In genomic region chr7:36388423-36388822, GRCh38 we compare ENCODE assay signal across 10 cellular contexts. TPM values are rescaled to one million over a fixed set of nuclear protein-coding genes. Genes with fewer than 3 reads are reported as not detected.
DNase-seq lines count a peak whose midpoint lies in the region; FAIRE-seq and TF ChIP-seq lines count a peak whose summit lies in the region.
"Had no signal": no experiment of that assay in that cellular context is flagged by ENCODE, and none has a peak within 500 bp of the region (broad histone marks: within the 10 kb centered on the region; RNA-seq: fewer than 3 reads in every experiment).

No MANE protein-coding gene starts in this region.

- DNase-seq in Caki2 (ENCODE audit: low read depth) (peak; percentile 36), PC-9 (peak in 1 of 2 experiments; percentile 15), epithelial cell of prostate (ENCODE audit: low read depth, low spot score) (peak; percentile 45), prostate gland (ENCODE audit: low spot score) (no peak), kidney (no peak), GM20000 (ENCODE audit: low spot score) (no peak), DMS 273 (lab: John Stamatoyannopoulos, UW; ENCODE audit: unreplicated experiment) (no peak), GM10266 (ENCODE audit: extremely low spot score) (no peak)
- DNase-seq: foreskin melanocyte had no signal

- peaks cover 3% of the 10 kb centered on the region; the same call in 1 of the 2 replicates for H4K20me1 ChIP-seq in PC-9 (ENCODE audit: insufficient read depth)

- H3K9ac ChIP-seq in kidney (ENCODE audit: low read length in 2 of 2), result no peak overlapping the region

- peaks cover 37% of the 10 kb centered on the region for H3K79me2 ChIP-seq in PC-9 (ENCODE audit: low read depth)

- H3K4me1 ChIP-seq in PC-9 (replicated peaks; ENCODE audit: insufficient read depth), result peaks cover 59% of the 10 kb centered on the region
- no peaks in the 10 kb centered on the region for H3K4me1 ChIP-seq in prostate gland (replicated peaks)
- peaks cover 8% of the 10 kb centered on the region in 2 donors for H3K4me1 ChIP-seq in kidney (ENCODE audit: control insufficient read depth in 1 of 2, insufficient read depth in 1 of 2, low read depth in 1 of 2, low read length in 2 of 2)

- no peaks in the 10 kb centered on the region for H3K36me3 ChIP-seq in PC-9 (ENCODE audit: low read depth)
- H3K36me3 ChIP-seq in prostate gland, result no peaks in the 10 kb centered on the region
- H3K36me3 ChIP-seq in kidney (ENCODE audit: control insufficient read depth in 1 of 2, insufficient read depth in 2 of 2, low read length in 2 of 2), result no peaks in the 10 kb centered on the region

- H3K9me2 ChIP-seq in PC-9 (ENCODE audit: insufficient read depth), result no peaks in the 10 kb centered on the region

- no peak for TF ChIP-seq POLR2A in prostate gland (IDR thresholded peaks at IDR 0.05)

- no peak overlapping the region for H3K4me3 ChIP-seq in PC-9
- no peak overlapping the region for H3K4me3 ChIP-seq in prostate gland
- H3K4me3 ChIP-seq in kidney (ENCODE audit: low read length in 2 of 2), result no peak overlapping the region

- no peaks in the 10 kb centered on the region for H3K9me3 ChIP-seq in PC-9 (ENCODE audit: insufficient read depth, low read depth)
- H3K9me3 ChIP-seq in prostate gland, result no peaks in the 10 kb centered on the region
- H3K9me3 ChIP-seq in kidney (ENCODE audit: control insufficient read depth in 1 of 2, low read length in 2 of 2), result no peaks in the 10 kb centered on the region

- POLR2A ChIA-PET in PC-9 (lab: Charles Lee; ENCODE audit: unreplicated experiment), result interaction anchor here (0.7 kb wide), 1 partner anchor 586 kb away, joined by 3 read pairs; no protein-coding TSS in a partner anchor

- WGBS in prostate gland, result 7% methylated on average over 4 of the region's 4 CpGs

- no peak for FAIRE-seq in kidney (lab: Jason Lieb, UNC)
- FAIRE-seq: TTC549 had no signal

- no TSS peak for BruUV-seq in PC-9 (replicated peaks; lab: Mats Ljungman, UMichigan)

- intact Hi-C loops in PC-9 (cut with micrococcal nuclease; ENCODE audit: unreplicated experiment), result no loop called here
- intact Hi-C loops in prostate gland (cut with DNase I), result loop anchor here (2.0 kb wide), 1 partner anchor 22 kb away; a partner anchor contains a TSS
- intact Hi-C loops in kidney (cut with DNase I), result no loop called here

- H3K27ac ChIP-seq in PC-9 (peak overlapping the region; percentile 79), epithelial cell of prostate (peak overlapping the region; percentile 74), prostate gland (peak overlapping the region; percentile 69 to 75), kidney (ENCODE audit: low read depth in 2 of 2, low read length in 2 of 2) (peak overlapping the region in 1 of 2 donors; percentile 57)

- H3K4me2 ChIP-seq in PC-9, result no peak overlapping the region; the same call in 1 of the 2 replicates

- peaks cover 44% of the 10 kb centered on the region for H3F3A ChIP-seq in PC-9 (ENCODE audit: insufficient read depth, low read depth)

- CTCF ChIA-PET in PC-9 (lab: Charles Lee), result no interaction called here

- H3K27me3 ChIP-seq in PC-9 (ENCODE audit: insufficient read depth, low read depth) (no peaks in the 10 kb centered on the region), prostate gland (replicated peaks; ENCODE audit: insufficient read depth) (no peaks in the 10 kb centered on the region)

- H2AFZ ChIP-seq in PC-9, result 0 out of 2 replicates have a peak overlapping the region, but pooled peaks have one; percentile 30

- no peak for TF ChIP-seq CTCF in PC-9 (conservative IDR thresholded peaks at IDR 0.05)
- TF ChIP-seq CTCF in prostate gland (IDR thresholded peaks at IDR 0.05), result no peak
- no peak for TF ChIP-seq CTCF in kidney (IDR thresholded peaks at IDR 0.05; ENCODE audit: borderline replicate concordance, extremely low read depth, insufficient read depth)
- TF ChIP-seq CTCF in GM20000 (IDR thresholded peaks at IDR 0.05; ENCODE audit: extremely low read depth, missing control alignments), result no peak
- no peak for TF ChIP-seq CTCF in GM10266 (IDR thresholded peaks at IDR 0.05; ENCODE audit: control insufficient read depth, insufficient read depth, low read depth, missing control alignments)

- in situ Hi-C loops in Caki2 (cut with HindIII; ENCODE audit: low pct_unique_long_range_greater_than_20kb, low sequenced_read_pairs), result no loop called here

RNA-seq across cellular contexts. Expression of gene ANLN, which starts 1.2 kb away (rescaled TPM):
- 109 and 111 TPM in 2 replicates for total RNA-seq in Caki2 (2014; rRNA removed; shearing (Covaris generic); ENCODE audit: low replicate concordance)
- total RNA-seq in PC-9 (2021) (239 and 262 TPM in 2 replicates), prostate gland (10 to 100 TPM in 1 of 2 donors, 1 to 10 TPM in 1; 9.9 to 13.6 TPM), kidney (1.2 TPM)
- 0.17 TPM for polyA plus RNA-seq in kidney (ENCODE audit: insufficient read depth, low read depth, low replicate concordance)

Comparison
In these comparisons a context has a peak if more than half of its experiments do, and no peak if none do; other contexts are left out.
1. DNase-seq: peak in Caki2 (single experiment) and epithelial cell of prostate (single experiment); none in prostate gland (single experiment), kidney (single experiment), GM20000 (single experiment), DMS 273 (single experiment) and GM10266 (single experiment).